ENCODE assay signal across 1 cellular context in the genomic region with DNA sequence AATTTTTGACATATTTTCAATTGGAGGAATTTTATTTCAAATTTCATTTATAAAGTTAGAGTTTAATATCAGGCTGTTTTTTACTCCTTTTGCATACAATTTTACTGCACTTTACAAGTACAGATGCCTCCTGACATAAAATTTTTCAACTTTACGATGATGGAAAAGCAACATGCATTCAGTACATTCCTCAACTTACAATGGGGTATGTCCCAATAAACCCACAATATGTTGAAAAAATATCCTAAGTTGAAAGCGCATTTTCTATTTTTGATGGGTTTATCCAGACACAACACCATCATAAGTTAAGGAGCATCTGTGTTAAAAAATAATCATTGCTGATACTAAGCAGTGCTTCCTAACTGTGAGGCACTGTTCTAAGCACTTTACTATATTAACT.
TF ChIP-seq lines count a peak whose summit lies in the region.

No MANE protein-coding gene starts in this region.

TF ChIP-seq in HepG2, 621 proteins besides CTCF, POLR2A, EP300 and RAD21:
- TF ChIP-seq ZMYM3 (CRISPR knock-in tag; IDR thresholded peaks at IDR 0.05) (no peak), ZNF20 (CRISPR knock-in tag; IDR thresholded peaks at IDR 0.05) (no peak), AHR (CRISPR knock-in tag; IDR thresholded peaks at IDR 0.05) (no peak), TRIM24 (CRISPR knock-in tag; IDR thresholded peaks at IDR 0.05) (no peak), KDM1A (CRISPR knock-in tag; IDR thresholded peaks at IDR 0.05) (no peak), ZNF281 (CRISPR knock-in tag; IDR thresholded peaks at IDR 0.05; ENCODE audit: borderline replicate concordance) (no peak), ZNF138 (CRISPR knock-in tag; IDR thresholded peaks at IDR 0.05; ENCODE audit: low read depth) (no peak), TBP (CRISPR knock-in tag; IDR thresholded peaks at IDR 0.05) (no peak), KDM2A (CRISPR knock-in tag; IDR thresholded peaks at IDR 0.05; ENCODE audit: borderline replicate concordance, low read depth) (no peak), PPARG (CRISPR knock-in tag; conservative IDR thresholded peaks at IDR 0.05) (no peak), ZSCAN29 (CRISPR knock-in tag; conservative IDR thresholded peaks at IDR 0.05) (no peak), KMT2B (CRISPR knock-in tag; IDR thresholded peaks at IDR 0.05) (no peak), ZBTB37 (CRISPR knock-in tag; IDR thresholded peaks at IDR 0.05) (no peak)
